22 cellular contexts compared by ENCODE assay signal in the genomic region with DNA sequence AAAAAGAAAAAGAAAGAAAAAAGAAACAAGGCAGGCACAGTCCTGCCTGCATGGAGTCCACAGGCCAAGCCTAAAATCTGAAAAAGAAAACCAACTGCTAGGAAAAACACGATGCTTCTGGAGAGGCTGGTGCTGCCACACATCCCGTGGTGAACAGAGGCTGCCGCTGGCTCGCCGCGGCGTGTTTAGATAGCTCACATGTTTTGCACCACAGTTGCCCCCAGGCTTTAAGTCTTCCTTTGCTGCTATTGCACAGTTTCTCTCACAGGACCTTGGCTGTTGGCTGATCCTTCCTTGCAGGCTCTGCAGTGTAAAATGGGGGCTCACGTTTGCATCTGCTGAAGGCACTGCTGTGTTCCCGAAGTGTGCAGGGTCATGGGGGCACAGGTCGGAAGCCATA. TPM values are rescaled to one million over a fixed set of nuclear protein-coding genes. Genes with fewer than 3 reads are reported as not detected.
A peak's percentile ranks its signal among the peaks of the same experiment; 100 is the strongest.
DNase-seq lines count a peak whose midpoint lies in the region; ATAC-seq and TF ChIP-seq lines count a peak whose summit lies in the region.
"Had no signal": no experiment of that assay in that cellular context is flagged by ENCODE, and none has a peak within 500 bp of the region (broad histone marks: within the 10 kb centered on the region; RNA-seq: fewer than 3 reads in every experiment).

No MANE protein-coding gene starts in this region.

- no peak overlapping the region for H3K4me2 ChIP-seq in trophoblast cell (ENCODE audit: low read length)

- no peak overlapping the region for H3K14ac ChIP-seq in trophoblast cell (ENCODE audit: low read length)

- no peak overlapping the region for H2AK5ac ChIP-seq in trophoblast cell (ENCODE audit: low read length)

- no peaks in the 10 kb centered on the region for H3K79me2 ChIP-seq in trophoblast cell (ENCODE audit: control insufficient read depth, insufficient read depth, low read length, poor library complexity)

- peak; percentile 50 for DNase-seq in EL
- DNase-seq in SJCRH30, result peak; percentile 56 to 71
- DNase-seq in trophoblast cell, result peak; percentile 93 to 97
- DNase-seq in NCI-H526 treated with DMSO at 0.1 percent for 48 hours (lab: John Stamatoyannopoulos, UW), result no peak
- no peak for DNase-seq in brain microvascular endothelial cell
- DNase-seq: activated CD4-positive, alpha-beta T cell treated with anti-CD3 and anti-CD28 coated beads, Interleukin-2, amount 50 U/mL, for 4 hours; activated CD4-positive, CD25-positive, alpha-beta regulatory T cell; caudate nucleus; dermis blood vessel endothelial cell; GF-D8; H9; KBM-7; MG63; NCI-H2029; T-helper 1 cell had no signal

- ATAC-seq in esophagus mucosa, result peak; percentile 23
- ATAC-seq in HG02623 (IDR thresholded peaks at IDR 0.05; ENCODE audit: unreplicated experiment), result no peak
- ATAC-seq: activated naive CD4-positive, alpha-beta T cell treated with anti-CD3 and anti-CD28 coated beads, Interleukin-2, amount 50 U/mL, for 72 hours had no signal

- H4K12ac ChIP-seq in trophoblast cell (ENCODE audit: low read depth, low read length), result no peak overlapping the region

- H3K9me3 ChIP-seq in SJCRH30 (replicated peaks), result no peaks in the 10 kb centered on the region
- H3K9me3 ChIP-seq in trophoblast cell (ENCODE audit: insufficient read depth, low read depth, low read length), result no peaks in the 10 kb centered on the region
- H3K9me3 ChIP-seq: MG63, thoracic aorta had no signal

- no peaks in the 10 kb centered on the region for H3K27me3 ChIP-seq in SJCRH30
- no peaks in the 10 kb centered on the region for H3K27me3 ChIP-seq in trophoblast cell (ENCODE audit: insufficient read depth, low read length)
- H3K27me3 ChIP-seq in brain microvascular endothelial cell (replicated peaks), result peaks cover 5% of the 10 kb centered on the region

- no peak overlapping the region for H2BK12ac ChIP-seq in trophoblast cell (ENCODE audit: low read length)

- no peak overlapping the region for H3K23ac ChIP-seq in trophoblast cell (ENCODE audit: low read length)

- WGBS in trophoblast cell (ENCODE audit: extremely low coverage, insufficient coverage, insufficient read length), result no CpG with 5 or more reads among the region's 10 CpGs

- no peak overlapping the region for H3K4ac ChIP-seq in trophoblast cell (ENCODE audit: low read depth, low read length)

- H2BK5ac ChIP-seq in trophoblast cell (ENCODE audit: low read depth, low read length, poor library complexity), result no peak overlapping the region

- no peak overlapping the region for H3K18ac ChIP-seq in trophoblast cell (ENCODE audit: low read length)

- TF ChIP-seq CTCF in brain microvascular endothelial cell (IDR thresholded peaks at IDR 0.05; ENCODE audit: low read depth, low read length, missing control alignments), result no peak

- no peak overlapping the region for H2AFZ ChIP-seq in trophoblast cell (ENCODE audit: insufficient read depth, low read length, poor library complexity)

- H3K27ac ChIP-seq in SJCRH30 (no peak overlapping the region), trophoblast cell (ENCODE audit: low read depth, low read length) (peak overlapping the region; percentile 36), brain microvascular endothelial cell (no peak overlapping the region)
- H3K27ac ChIP-seq: thoracic aorta had no signal

- no peak overlapping the region for H3K9ac ChIP-seq in trophoblast cell (ENCODE audit: low read length)

- H3K4me1 ChIP-seq in SJCRH30 (no peaks in the 10 kb centered on the region), trophoblast cell (ENCODE audit: control insufficient read depth in 1 of 2, insufficient read depth in 2 of 2, low read length in 2 of 2) (peaks cover 11 to 15% of the 10 kb centered on the region in 2 experiments)

- no peak overlapping the region for H3K4me3 ChIP-seq in SJCRH30
- no peak overlapping the region for H3K4me3 ChIP-seq in trophoblast cell (ENCODE audit: low read depth, low read length)
- no peak overlapping the region for H3K4me3 ChIP-seq in brain microvascular endothelial cell (ENCODE audit: low read depth, low read length)
- H3K4me3 ChIP-seq: lung, MG63, thoracic aorta had no signal

- H3K36me3 ChIP-seq in SJCRH30 (no peaks in the 10 kb centered on the region), trophoblast cell (ENCODE audit: control insufficient read depth in 1 of 2, insufficient read depth in 2 of 2, low read length in 2 of 2) (no peaks in the 10 kb centered on the region), brain microvascular endothelial cell (replicated peaks) (no peaks in the 10 kb centered on the region)
- H3K36me3 ChIP-seq: MG63, thoracic aorta had no signal

- H4K91ac ChIP-seq in trophoblast cell (ENCODE audit: low read depth, low read length), result no peak overlapping the region

- no peak overlapping the region for H2BK120ac ChIP-seq in trophoblast cell (ENCODE audit: insufficient read depth, low read length, poor library complexity)

- H3K79me1 ChIP-seq in trophoblast cell (ENCODE audit: low read length), result peaks cover 4% of the 10 kb centered on the region

- in situ Hi-C loops in brain microvascular endothelial cell (cut with HindIII; ENCODE audit: low pct_ligation_motif_present, low sequenced_read_pairs), result no loop called here

- H4K8ac ChIP-seq in trophoblast cell (ENCODE audit: low read depth, low read length), result no peak overlapping the region

RNA-seq across cellular contexts. Expression of a gene that starts 8.6 kb away (rescaled TPM):
- total RNA-seq in SJCRH30 (2014; rRNA removed; shearing (Covaris generic)), result 0.16 TPM in 1 of 2 replicates, not detected in the other
- total RNA-seq in esophagus mucosa, result 1.5 TPM
- 0.72 and 0.75 TPM in 2 replicates for polyA plus RNA-seq in trophoblast cell (2013)
- total RNA-seq: activated naive CD4-positive, alpha-beta T cell treated with anti-CD3 and anti-CD28 coated beads, Interleukin-2, amount 50 U/mL, for 72 hours; HT-29 had no signal
- polyA plus RNA-seq: BJ had no signal

Comparison
In these comparisons a context has a peak if more than half of its experiments do, and no peak if none do; other contexts are left out.
1. DNase-seq: peak in EL (single experiment), SJCRH30 (2 of 2) and trophoblast cell (2 of 2); none in NCI-H526 treated with DMSO at 0.1 percent for 48 hours (single experiment) and brain microvascular endothelial cell (single experiment).